In the genomic region with DNA sequence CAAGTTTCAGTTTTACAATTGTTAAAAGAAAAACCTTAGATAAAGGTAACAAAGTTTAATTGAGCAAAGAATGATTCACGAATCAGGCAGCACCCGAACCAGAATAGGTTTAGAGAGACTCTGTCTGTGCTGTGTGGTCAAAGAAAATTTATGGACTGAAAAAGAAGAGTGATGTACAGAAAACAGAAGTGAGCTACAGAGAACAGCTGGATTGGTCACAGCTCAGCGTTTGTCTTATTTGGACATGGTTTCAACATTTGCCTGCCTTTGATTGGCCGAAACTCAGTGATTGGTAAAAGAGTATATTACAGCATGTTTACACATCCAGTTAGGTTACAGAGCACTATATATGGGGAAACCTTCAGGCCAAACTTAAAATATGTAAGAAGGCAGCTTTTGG, we compare ENCODE assay signal across 9 cellular contexts.
"Had no signal": no experiment of that assay in that cellular context is flagged by ENCODE, and none has a peak within 500 bp of the region (broad histone marks: within the 10 kb centered on the region; RNA-seq: fewer than 3 reads in every experiment).

No MANE protein-coding gene starts in this region.

- H2AFZ ChIP-seq: GM23248 had no signal

- FAIRE-seq: H54, HepG2 had no signal

- H3K4me2 ChIP-seq: KMS-11 had no signal

- H3K4me3 ChIP-seq: GM23248 had no signal

- H3K9me3 Mint-ChIP-seq: H9 had no signal

- H3K4me3 Mint-ChIP-seq: H9, IgD-negative memory B cell had no signal

- ATAC-seq: HepG2 had no signal

- H3K27me3 Mint-ChIP-seq: IgD-negative memory B cell had no signal

- H3K4me1 Mint-ChIP-seq: IgD-negative memory B cell had no signal

- H3K9ac ChIP-seq: GM23248, KMS-11 had no signal

- H3K27ac Mint-ChIP-seq: H9, IgD-negative memory B cell had no signal

- DNase-seq: GM23248, H9, HCEC 1CT, KBM-7 had no signal

- H3K36me3 Mint-ChIP-seq: IgD-negative memory B cell had no signal

- H3K27ac ChIP-seq: GM23248, HL-60, KMS-11 had no signal
